Comparison of ENCODE assay signal across 8 cellular contexts in genomic region chr1:204453141-204453772, GRCh38. TPM values are rescaled to one million over a fixed set of nuclear protein-coding genes. Genes with fewer than 3 reads are reported as not detected.
DNase-seq lines count a peak whose midpoint lies in the region; ATAC-seq, FAIRE-seq and TF ChIP-seq lines count a peak whose summit lies in the region.

No MANE protein-coding gene starts in this region.

- FAIRE-seq in frontal cortex (lab: Jason Lieb, UNC), result no peak

- TF ChIP-seq CTCF in dorsolateral prefrontal cortex (IDR thresholded peaks at IDR 0.05 in 54 of 56, conservative IDR thresholded peaks at IDR 0.05 in 2 of 56; ENCODE audit: low read depth in 1 of 56, partially characterized antibody in 56 of 56) (no peak), tibial artery (IDR thresholded peaks at IDR 0.05) (no peak)

- DNase-seq in UCSD-AML1 (lab: John Stamatoyannopoulos, UW; ENCODE audit: unreplicated experiment) (peak; percentile 24), dorsolateral prefrontal cortex (no peak), frontal cortex (ENCODE audit: low spot score in 2 of 2) (no peak), DMS114 treated with DMSO at 0.1 percent for 48 hours (lab: John Stamatoyannopoulos, UW; ENCODE audit: unreplicated experiment) (no peak), tibial artery (no peak)
- DNase-seq in stimulated activated CD8-positive, alpha-beta memory T cell treated with anti-CD3 and anti-CD28 coated beads, Interleukin-4, amount 100 ng/mL, for 1 hour (ENCODE audit: low read depth in 2 of 2, low spot score in 1 of 2), result peak; percentile 18 to 46

- no peaks in the 10 kb centered on the region for H3K9me3 ChIP-seq in tibial artery

- H3K27ac ChIP-seq in dorsolateral prefrontal cortex (peak overlapping the region in 47 of 59 donors; percentile 0 to 99 (median 67)), tibial artery (no peak overlapping the region)

- H3K27me3 ChIP-seq in dorsolateral prefrontal cortex (no peaks in the 10 kb centered on the region), tibial artery (no peaks in the 10 kb centered on the region)

- intact Hi-C loops in dorsolateral prefrontal cortex (cut with DNase I), result no loop called here
- intact Hi-C loops in tibial artery (cut with DNase I; ENCODE audit: low total_unique reads), result no loop called here

- ATAC-seq in GM18499 (IDR thresholded peaks at IDR 0.05; ENCODE audit: insufficient read depth, unreplicated experiment) (peak; percentile 66), HG02763 (IDR thresholded peaks at IDR 0.05; ENCODE audit: unreplicated experiment) (peak; percentile 63)

- H3K4me3 ChIP-seq in dorsolateral prefrontal cortex (no peak overlapping the region), tibial artery (no peak overlapping the region)

- peaks cover 0 to 18% (median 9%) of the 10 kb centered on the region in 4 donors for H3K4me1 ChIP-seq in tibial artery

- H3K36me3 ChIP-seq in tibial artery, result peaks cover 31 to 92% (median 64%) of the 10 kb centered on the region in 3 donors

RNA-seq across cellular contexts. Expression of gene PIK3C2B, which starts 41.3 kb away (rescaled TPM):
- total RNA-seq in dorsolateral prefrontal cortex (100 to 1,000 TPM in 8 of 120 experiments, 10 to 100 TPM in 112; 38.4 to 188 (median 62.6) TPM), frontal cortex (24.5 TPM)

RNA-seq across cellular contexts. Expression of gene PPP1R15B, which starts 41.6 kb away (rescaled TPM):
- total RNA-seq in dorsolateral prefrontal cortex (10 to 100 TPM; 26.2 to 55.9 (median 35.6) TPM), frontal cortex (42.4 TPM)

Comparison
In these comparisons a context has a peak if more than half of its experiments do, and no peak if none do; other contexts are left out.
1. DNase-seq: peak in UCSD-AML1 (single experiment) and stimulated activated CD8-positive, alpha-beta memory T cell treated with anti-CD3 and anti-CD28 coated beads, Interleukin-4, amount 100 ng/mL, for 1 hour (2 of 2); none in dorsolateral prefrontal cortex (0 of 10), frontal cortex (0 of 2), DMS114 treated with DMSO at 0.1 percent for 48 hours (single experiment) and tibial artery (0 of 2).
2. H3K27ac ChIP-seq: peak in dorsolateral prefrontal cortex (47 of 59); none in tibial artery (0 of 2).